Comparison of ENCODE assay signal across 18 cellular contexts in the genomic region with DNA sequence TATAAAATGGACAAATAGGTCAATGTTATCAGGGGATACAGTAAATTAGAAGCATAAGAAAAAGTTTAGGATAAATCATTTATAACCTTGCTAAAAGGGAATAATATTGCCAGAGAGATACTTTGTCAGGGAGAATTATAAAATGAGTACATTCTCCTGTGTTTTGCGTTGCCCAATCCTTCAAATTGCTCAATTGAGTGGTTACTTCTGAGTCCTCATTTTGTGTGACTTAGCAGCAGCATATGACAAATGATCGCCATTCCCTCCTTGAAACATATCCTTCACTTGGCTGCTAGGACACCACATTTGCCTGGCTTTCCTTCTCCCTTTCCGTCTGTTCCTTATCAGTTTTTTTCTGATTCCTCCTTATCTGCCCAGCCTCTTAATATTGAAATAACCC.
"Had no signal": no experiment of that assay in that cellular context is flagged by ENCODE, and none has a peak within 500 bp of the region (broad histone marks: within the 10 kb centered on the region; RNA-seq: fewer than 3 reads in every experiment).

No MANE protein-coding gene starts in this region.

- DNase-seq: activated CD4-positive, alpha-beta T cell treated with anti-CD3 and anti-CD28 coated beads, Interleukin-2, amount 50 U/mL, for 4 hours; activated effector memory CD4-positive, alpha-beta T cell treated with Interleukin-2 at 50 U/mL for 16 hours; activated naive CD8-positive, alpha-beta T cell treated with anti-CD3 and anti-CD28 coated beads for 36 hours; activated T-cell treated with anti-CD3 and anti-CD28 coated beads, Interleukin-2, amount 50 U/mL, for 1 hour; aorta; effector CD8-positive, alpha-beta T cell; foreskin keratinocyte; mucosa of descending colon; naive thymus-derived CD8-positive, alpha-beta T cell; retina; stimulated activated CD4-positive, alpha-beta T cell treated with anti-CD3 and anti-CD28 coated beads, Interleukin-4, amount 100 ng/mL, for 4 hours; stimulated activated naive CD8-positive, alpha-beta T cell treated with anti-CD3 and anti-CD28 coated beads, Interleukin-15, amount 100 ng/mL, for 72 hours; T-helper 2 cell had no signal

- ATAC-seq: activated CD4-positive, CD25-positive, alpha-beta regulatory T cell treated with anti-CD3 and anti-CD28 coated beads, Interleukin-2, amount 50 U/mL, for 24 hours; foreskin keratinocyte; mucosa of descending colon; naive thymus-derived CD8-positive, alpha-beta T cell; stimulated activated naive CD8-positive, alpha-beta T cell treated with anti-CD3 and anti-CD28 coated beads, Interleukin-15, amount 100 ng/mL, for 72 hours had no signal

- H3K27me3 Mint-ChIP-seq: activated naive CD8-positive, alpha-beta T cell treated with anti-CD3 and anti-CD28 coated beads for 36 hours; naive thymus-derived CD8-positive, alpha-beta T cell; stimulated activated naive CD8-positive, alpha-beta T cell treated with anti-CD3 and anti-CD28 coated beads, Interleukin-15, amount 100 ng/mL, for 72 hours had no signal

- H3K27me3 ChIP-seq: cardiac muscle cell, foreskin keratinocyte, neutrophil had no signal

- H3K27ac ChIP-seq: cardiac muscle cell, coronary artery, foreskin keratinocyte, neutrophil, skin epidermis had no signal

- H3K36me3 Mint-ChIP-seq: activated naive CD8-positive, alpha-beta T cell treated with anti-CD3 and anti-CD28 coated beads for 36 hours; naive thymus-derived CD8-positive, alpha-beta T cell had no signal

- H3K9me3 ChIP-seq: mucosa of descending colon, neutrophil had no signal

- H3K4me1 Mint-ChIP-seq: activated naive CD8-positive, alpha-beta T cell treated with anti-CD3 and anti-CD28 coated beads for 36 hours; stimulated activated naive CD8-positive, alpha-beta T cell treated with anti-CD3 and anti-CD28 coated beads, Interleukin-15, amount 100 ng/mL, for 72 hours had no signal

- H3K36me3 ChIP-seq: cardiac muscle cell, neutrophil had no signal

- H3K4me3 ChIP-seq: cardiac muscle cell, coronary artery, mucosa of descending colon, skin epidermis had no signal

- H3K4me3 Mint-ChIP-seq: activated naive CD8-positive, alpha-beta T cell treated with anti-CD3 and anti-CD28 coated beads for 36 hours; naive thymus-derived CD8-positive, alpha-beta T cell; stimulated activated naive CD8-positive, alpha-beta T cell treated with anti-CD3 and anti-CD28 coated beads, Interleukin-15, amount 100 ng/mL, for 72 hours had no signal

- H3K27ac Mint-ChIP-seq: activated naive CD8-positive, alpha-beta T cell treated with anti-CD3 and anti-CD28 coated beads for 36 hours; naive thymus-derived CD8-positive, alpha-beta T cell; stimulated activated naive CD8-positive, alpha-beta T cell treated with anti-CD3 and anti-CD28 coated beads, Interleukin-15, amount 100 ng/mL, for 72 hours had no signal
